ENCODE assay signal across 20 cellular contexts in genomic region chr19:31461814-31462539, GRCh38.
A peak's percentile ranks its signal among the peaks of the same experiment; 100 is the strongest.
DNase-seq lines count a peak whose midpoint lies in the region; ATAC-seq and TF ChIP-seq lines count a peak whose summit lies in the region.
"Had no signal": no experiment of that assay in that cellular context is flagged by ENCODE, and none has a peak within 500 bp of the region (broad histone marks: within the 10 kb centered on the region; RNA-seq: fewer than 3 reads in every experiment).

No MANE protein-coding gene starts in this region.

- ATAC-seq in RWPE2 (ENCODE audit: low read depth) (no peak), T-helper 17 cell (no peak), GM21576 (IDR thresholded peaks at IDR 0.05; ENCODE audit: unreplicated experiment) (no peak)
- ATAC-seq: activated CD4-positive, CD25-positive, alpha-beta regulatory T cell treated with anti-CD3 and anti-CD28 coated beads, Interleukin-2, amount 50 U/mL, for 24 hours; psoas muscle had no signal

- no peaks in the 10 kb centered on the region for H3K79me2 ChIP-seq in fibroblast of lung (ENCODE audit: control insufficient read depth, insufficient read depth, low read length)
- no peaks in the 10 kb centered on the region for H3K79me2 ChIP-seq in smooth muscle cell (ENCODE audit: low read depth)
- no peaks in the 10 kb centered on the region for H3K79me2 ChIP-seq in Karpas-422 (ENCODE audit: low read length)

- DNase-seq in activated CD4-positive, alpha-beta T cell treated with anti-CD3 and anti-CD28 coated beads, Interleukin-2, amount 10 ng/mL, durations not matched to agents 24 days and 14 days = peak; percentile 17
- no peak for DNase-seq in activated CD4-positive, alpha-beta T cell treated with anti-CD3 and anti-CD28 coated beads, Interleukin-2, amount 50 U/mL, for 48 hours
- DNase-seq in RWPE2 (ENCODE audit: low spot score) (no peak), fibroblast of lung (ENCODE audit: low read depth in 2 of 2) (peak; percentile 6 to 25), smooth muscle cell (lab: John Stamatoyannopoulos, UW; ENCODE audit: unreplicated experiment) (no peak), T-helper 17 cell (no peak), Karpas-422 (no peak)
- DNase-seq: activated CD8-positive, alpha-beta memory T cell treated with anti-CD3 and anti-CD28 coated beads for 24 hours; CD4-positive, alpha-beta memory T cell; left ventricle myocardium inferior; NCI-H1105 treated with DMSO at 0.1 percent for 48 hours; NCI-H526 treated with DMSO at 0.1 percent for 48 hours; psoas muscle; small intestine; stimulated activated CD4-positive, alpha-beta T cell treated with anti-CD3 and anti-CD28 coated beads, Interleukin-4, amount 100 ng/mL, for 4 hours had no signal

- H3K9ac ChIP-seq in fibroblast of lung (ENCODE audit: insufficient read depth, low read length) (no peak overlapping the region), smooth muscle cell (ENCODE audit: low read depth) (no peak overlapping the region), Karpas-422 (ENCODE audit: low read length) (no peak overlapping the region)

- no peaks in the 10 kb centered on the region for H3K27me3 Mint-ChIP-seq in activated CD4-positive, alpha-beta T cell treated with anti-CD3 and anti-CD28 coated beads, Interleukin-2, amount 10 ng/mL, durations not matched to agents 24 days and 14 days
- H3K27me3 Mint-ChIP-seq in T-helper 17 cell = no peaks in the 10 kb centered on the region
- H3K27me3 Mint-ChIP-seq: brain had no signal

- H4K20me1 ChIP-seq in fibroblast of lung (ENCODE audit: control insufficient read depth, extremely low read depth, insufficient read depth, low read length) (no peaks in the 10 kb centered on the region), smooth muscle cell (ENCODE audit: low read depth) (no peaks in the 10 kb centered on the region), Karpas-422 (ENCODE audit: insufficient read depth, low read depth, low read length) (no peaks in the 10 kb centered on the region)

- no peaks in the 10 kb centered on the region for H3K9me3 Mint-ChIP-seq in activated CD4-positive, alpha-beta T cell treated with anti-CD3 and anti-CD28 coated beads, Interleukin-2, amount 10 ng/mL, durations not matched to agents 24 days and 14 days
- H3K9me3 Mint-ChIP-seq: brain; CD4-positive, alpha-beta memory T cell had no signal

- H3K4me3 Mint-ChIP-seq in activated CD4-positive, alpha-beta T cell treated with anti-CD3 and anti-CD28 coated beads, Interleukin-2, amount 10 ng/mL, durations not matched to agents 24 days and 14 days = no peak overlapping the region
- no peak overlapping the region for H3K4me3 Mint-ChIP-seq in T-helper 17 cell
- H3K4me3 Mint-ChIP-seq: activated naive CD8-positive, alpha-beta T cell; brain; CD4-positive, alpha-beta memory T cell had no signal

- no peaks in the 10 kb centered on the region for H3K4me1 Mint-ChIP-seq in activated CD4-positive, alpha-beta T cell treated with anti-CD3 and anti-CD28 coated beads, Interleukin-2, amount 10 ng/mL, durations not matched to agents 24 days and 14 days
- no peaks in the 10 kb centered on the region for H3K4me1 Mint-ChIP-seq in T-helper 17 cell
- H3K4me1 Mint-ChIP-seq: brain; CD4-positive, alpha-beta memory T cell had no signal

- TF ChIP-seq CTCF in RWPE2 (IDR thresholded peaks at IDR 0.05; ENCODE audit: poor library complexity, severe bottlenecking) (peak; percentile 27), fibroblast of lung (conservative IDR thresholded peaks at IDR 0.05 in 1 of 2, IDR thresholded peaks at IDR 0.05 in 1 of 2; ENCODE audit: low read depth in 1 of 2, low read length in 2 of 2) (peak; percentile 9 to 27), smooth muscle cell (IDR thresholded peaks at IDR 0.05; ENCODE audit: borderline replicate concordance, insufficient read depth, poor library complexity, severe bottlenecking) (no peak)

- no peaks in the 10 kb centered on the region for H3K27me3 ChIP-seq in RWPE2 (ENCODE audit: insufficient read depth, poor library complexity, severe bottlenecking)
- H3K27me3 ChIP-seq in fibroblast of lung (ENCODE audit: control insufficient read depth, insufficient read depth, low read length) = no peaks in the 10 kb centered on the region
- H3K27me3 ChIP-seq in smooth muscle cell (ENCODE audit: low read depth) = no peaks in the 10 kb centered on the region
- no peaks in the 10 kb centered on the region for H3K27me3 ChIP-seq in Karpas-422 (ENCODE audit: low read length)
- H3K27me3 ChIP-seq: SJCRH30 had no signal

- H3K27ac ChIP-seq in RWPE2 (ENCODE audit: poor library complexity, severe bottlenecking) (no peak overlapping the region), fibroblast of lung (ENCODE audit: insufficient read depth, low read length) (no peak overlapping the region), smooth muscle cell (ENCODE audit: low read depth) (no peak overlapping the region), Karpas-422 (ENCODE audit: low read length) (no peak overlapping the region)
- H3K27ac ChIP-seq: left ventricle myocardium inferior, psoas muscle, SJCRH30 had no signal

- no peak overlapping the region for H3K4me3 ChIP-seq in RWPE2 (ENCODE audit: severe bottlenecking)
- H3K4me3 ChIP-seq in fibroblast of lung (replicated peaks in 1 of 4; ENCODE audit: control extremely low read depth in 1 of 4, insufficient read depth in 1 of 4, low read depth in 3 of 4, low read length in 4 of 4) = no peak overlapping the region
- H3K4me3 ChIP-seq in smooth muscle cell = no peak overlapping the region
- H3K4me3 ChIP-seq in Karpas-422 (ENCODE audit: low read length) = no peak overlapping the region
- H3K4me3 ChIP-seq: left ventricle myocardium inferior, psoas muscle, SJCRH30 had no signal

- no peaks in the 10 kb centered on the region for H3F3A ChIP-seq in smooth muscle cell (ENCODE audit: low read depth)

- H2AFZ ChIP-seq in fibroblast of lung (ENCODE audit: low read length) (no peak overlapping the region), smooth muscle cell (ENCODE audit: low read depth) (no peak overlapping the region), Karpas-422 (ENCODE audit: low read length) (no peak overlapping the region)

- no peaks in the 10 kb centered on the region for H3K36me3 ChIP-seq in RWPE2 (ENCODE audit: low read depth)
- no peaks in the 10 kb centered on the region for H3K36me3 ChIP-seq in fibroblast of lung (ENCODE audit: control insufficient read depth, insufficient read depth, low read length)
- H3K36me3 ChIP-seq in smooth muscle cell (ENCODE audit: low read depth) = no peaks in the 10 kb centered on the region
- H3K36me3 ChIP-seq in Karpas-422 (ENCODE audit: insufficient read depth, low read length) = no peaks in the 10 kb centered on the region
- H3K36me3 ChIP-seq: left ventricle myocardium inferior, SJCRH30 had no signal

- H3K4me1 ChIP-seq in RWPE2 (ENCODE audit: insufficient read depth, poor library complexity, severe bottlenecking) = no peaks in the 10 kb centered on the region
- no peaks in the 10 kb centered on the region for H3K4me1 ChIP-seq in fibroblast of lung (ENCODE audit: control insufficient read depth, extremely low read depth, insufficient read depth, low read length)
- no peaks in the 10 kb centered on the region for H3K4me1 ChIP-seq in smooth muscle cell (ENCODE audit: low read depth)
- H3K4me1 ChIP-seq in Karpas-422 (ENCODE audit: low read length) = no peaks in the 10 kb centered on the region
- H3K4me1 ChIP-seq: left ventricle myocardium inferior, psoas muscle, SJCRH30 had no signal

- H3K9me3 ChIP-seq in RWPE2 (ENCODE audit: severe bottlenecking) (no peaks in the 10 kb centered on the region), fibroblast of lung (ENCODE audit: control insufficient read depth, insufficient read depth, low read depth, low read length) (no peaks in the 10 kb centered on the region), smooth muscle cell (replicated peaks; ENCODE audit: low read depth) (no peaks in the 10 kb centered on the region), T-helper 17 cell (ENCODE audit: control insufficient read depth, low read length, poor library complexity, severe bottlenecking) (no peaks in the 10 kb centered on the region), Karpas-422 (ENCODE audit: low read length) (no peaks in the 10 kb centered on the region)
- H3K9me3 ChIP-seq: left ventricle myocardium inferior, psoas muscle, SJCRH30 had no signal

- H3K4me2 ChIP-seq in fibroblast of lung (ENCODE audit: extremely low read depth, insufficient read depth, low read length) = no peak overlapping the region
- peak overlapping the region; percentile 29 for H3K4me2 ChIP-seq in smooth muscle cell
- no peak overlapping the region for H3K4me2 ChIP-seq in Karpas-422 (ENCODE audit: low read depth, low read length, poor library complexity, severe bottlenecking)

- intact Hi-C loops in activated CD4-positive, alpha-beta T cell treated with anti-CD3 and anti-CD28 coated beads, Interleukin-2, amount 10 ng/mL, durations not matched to agents 24 days and 14 days (cut with micrococcal nuclease) = no loop called here

- H3K27ac Mint-ChIP-seq in activated CD4-positive, alpha-beta T cell treated with anti-CD3 and anti-CD28 coated beads, Interleukin-2, amount 10 ng/mL, durations not matched to agents 24 days and 14 days = no peak overlapping the region
- H3K27ac Mint-ChIP-seq in T-helper 17 cell = no peak overlapping the region
- H3K27ac Mint-ChIP-seq: activated naive CD8-positive, alpha-beta T cell; brain; CD4-positive, alpha-beta memory T cell had no signal

- no peaks in the 10 kb centered on the region for H3K36me3 Mint-ChIP-seq in activated CD4-positive, alpha-beta T cell treated with anti-CD3 and anti-CD28 coated beads, Interleukin-2, amount 10 ng/mL, durations not matched to agents 24 days and 14 days (ENCODE audit: low read depth)
- no peaks in the 10 kb centered on the region for H3K36me3 Mint-ChIP-seq in T-helper 17 cell (ENCODE audit: low read depth)
- H3K36me3 Mint-ChIP-seq: activated naive CD8-positive, alpha-beta T cell; brain; CD4-positive, alpha-beta memory T cell had no signal

- WGBS in smooth muscle cell (ENCODE audit: low lambda C conversion rate) = 88% methylated on average over 3 of the region's 3 CpGs

- no peaks in the 10 kb centered on the region for H3K9me2 ChIP-seq in Karpas-422 (replicated peaks; ENCODE audit: insufficient read depth, low read length)

Comparison
In these comparisons a context has a peak if more than half of its experiments do, and no peak if none do; other contexts are left out.
1. DNase-seq: peak in activated CD4-positive, alpha-beta T cell treated with anti-CD3 and anti-CD28 coated beads, Interleukin-2, amount 10 ng/mL, durations not matched to agents 24 days and 14 days (single experiment) and fibroblast of lung (2 of 2); none in activated CD4-positive, alpha-beta T cell treated with anti-CD3 and anti-CD28 coated beads, Interleukin-2, amount 50 U/mL, for 48 hours (0 of 2), RWPE2 (single experiment), smooth muscle cell (single experiment), T-helper 17 cell (0 of 3) and Karpas-422 (single experiment).